ENCODE assay signal across 18 cellular contexts in genomic region chr2:9160732-9161131, GRCh38. TPM values are rescaled to one million over a fixed set of nuclear protein-coding genes. Genes with fewer than 3 reads are reported as not detected.
"Had no signal": no experiment of that assay in that cellular context is flagged by ENCODE, and none has a peak within 500 bp of the region (broad histone marks: within the 10 kb centered on the region; RNA-seq: fewer than 3 reads in every experiment).

No MANE protein-coding gene starts in this region.

- H3K36me3 Mint-ChIP-seq: immature natural killer cell; naive thymus-derived CD4-positive, alpha-beta T cell; stimulated activated naive B cell treated with anti-CD40 and anti-IgM and Interleukin-4, amounts not matched to agents 10 μg/mL and 1 μg/mL and 100 μg/mL, for 72 hours had no signal

- H3K9me3 ChIP-seq: ascending aorta, transverse colon had no signal

- ATAC-seq: activated CD8-positive, alpha-beta T cell treated with anti-CD3 and anti-CD28 coated beads, Interleukin-2, amount 10 ng/mL, durations not matched to agents 7 days and 5 days; activated naive CD8-positive, alpha-beta T cell treated with anti-CD3 and anti-CD28 coated beads, Interleukin-2, amount 50 U/mL, for 24 hours; left cardiac atrium; naive thymus-derived CD4-positive, alpha-beta T cell; right cardiac atrium; stimulated activated naive B cell treated with anti-CD40 and anti-IgM and Interleukin-4, amounts not matched to agents 10 μg/mL and 1 μg/mL and 100 μg/mL, for 72 hours had no signal

- DNase-seq: activated CD4-positive, alpha-beta T cell treated with anti-CD3 and anti-CD28 coated beads for 4 hours; activated CD8-positive, alpha-beta memory T cell treated with anti-CD3 and anti-CD28 coated beads, Interleukin-2, amount 50 U/mL, for 48 hours; activated CD8-positive, alpha-beta T cell treated with anti-CD3 and anti-CD28 coated beads, Interleukin-2, amount 10 ng/mL, durations not matched to agents 7 days and 5 days; activated naive CD4-positive, alpha-beta T cell treated with Interleukin-2 at 50 U/mL for 16 hours; activated naive CD8-positive, alpha-beta T cell treated with anti-CD3 and anti-CD28 coated beads, Interleukin-2, amount 50 U/mL, for 24 hours; immature natural killer cell; left cardiac atrium; naive thymus-derived CD4-positive, alpha-beta T cell; right cardiac atrium; stimulated activated CD4-positive, alpha-beta T cell treated with anti-CD3 and anti-CD28 coated beads, Interleukin-1b, Interleukin-23, amount 100 ng/mL, for 48 hours; stimulated activated naive B cell treated with anti-CD40 and anti-IgM and Interleukin-4, amounts not matched to agents 10 μg/mL and 1 μg/mL and 100 μg/mL, for 72 hours; T1000; transverse colon had no signal

- H3K4me1 Mint-ChIP-seq: activated naive CD8-positive, alpha-beta T cell treated with anti-CD3 and anti-CD28 coated beads, Interleukin-2, amount 50 U/mL, for 24 hours; immature natural killer cell; stimulated activated naive B cell treated with anti-CD40 and anti-IgM and Interleukin-4, amounts not matched to agents 10 μg/mL and 1 μg/mL and 100 μg/mL, for 72 hours had no signal

- H3K4me3 ChIP-seq: ascending aorta, hepatocyte, lung, transverse colon had no signal

- H3K27me3 ChIP-seq: ascending aorta, hepatocyte, transverse colon had no signal

- H3K4me2 ChIP-seq: hepatocyte had no signal

- H3K4me1 ChIP-seq: transverse colon had no signal

- H3K4me3 Mint-ChIP-seq: activated CD8-positive, alpha-beta T cell treated with anti-CD3 and anti-CD28 coated beads, Interleukin-2, amount 10 ng/mL, durations not matched to agents 7 days and 5 days; activated naive CD8-positive, alpha-beta T cell treated with anti-CD3 and anti-CD28 coated beads, Interleukin-2, amount 50 U/mL, for 24 hours; activated T-helper 1 cell treated with anti-CD3 and anti-CD28 coated beads, Interleukin-12 subunit alpha, Interleukin-12 subunit beta, Interleukin-2, Interleukin-4 antibody, amounts not matched to agents 30 ng/mL and 10 ng/mL and 1 ng/mL, durations not matched to agents 14 hours and 24 hours and 36 hours; immature natural killer cell; naive thymus-derived CD4-positive, alpha-beta T cell; stimulated activated naive B cell treated with anti-CD40 and anti-IgM and Interleukin-4, amounts not matched to agents 10 μg/mL and 1 μg/mL and 100 μg/mL, for 72 hours had no signal

- H3K27ac Mint-ChIP-seq: activated CD8-positive, alpha-beta T cell treated with anti-CD3 and anti-CD28 coated beads, Interleukin-2, amount 10 ng/mL, durations not matched to agents 7 days and 5 days; activated naive CD8-positive, alpha-beta T cell treated with anti-CD3 and anti-CD28 coated beads, Interleukin-2, amount 50 U/mL, for 24 hours; activated T-helper 1 cell treated with anti-CD3 and anti-CD28 coated beads, Interleukin-12 subunit alpha, Interleukin-12 subunit beta, Interleukin-2, Interleukin-4 antibody, amounts not matched to agents 30 ng/mL and 10 ng/mL and 1 ng/mL, durations not matched to agents 14 hours and 24 hours and 36 hours; immature natural killer cell; naive thymus-derived CD4-positive, alpha-beta T cell; stimulated activated naive B cell treated with anti-CD40 and anti-IgM and Interleukin-4, amounts not matched to agents 10 μg/mL and 1 μg/mL and 100 μg/mL, for 72 hours had no signal

- H3K9me3 Mint-ChIP-seq: activated naive CD8-positive, alpha-beta T cell treated with anti-CD3 and anti-CD28 coated beads, Interleukin-2, amount 50 U/mL, for 24 hours; activated T-helper 1 cell treated with anti-CD3 and anti-CD28 coated beads, Interleukin-12 subunit alpha, Interleukin-12 subunit beta, Interleukin-2, Interleukin-4 antibody, amounts not matched to agents 30 ng/mL and 10 ng/mL and 1 ng/mL, durations not matched to agents 14 hours and 24 hours and 36 hours; immature natural killer cell had no signal

- H2AFZ ChIP-seq: hepatocyte had no signal

- H3K36me3 ChIP-seq: ascending aorta, transverse colon had no signal

- H3K27ac ChIP-seq: ascending aorta, hepatocyte, transverse colon, VCaP had no signal

- H3K79me2 ChIP-seq: hepatocyte had no signal

RNA-seq across cellular contexts. Expression of gene ASAP2, which starts 45.9 kb away (rescaled TPM):
- total RNA-seq: activated CD8-positive, alpha-beta T cell treated with anti-CD3 and anti-CD28 coated beads, Interleukin-2, amount 10 ng/mL, durations not matched to agents 7 days and 5 days had no signal
- polyA plus RNA-seq: naive thymus-derived CD4-positive, alpha-beta T cell had no signal
